25 cellular contexts compared by ENCODE assay signal in genomic region chr2:232134939-232135338, GRCh38.
"Had no signal": no experiment of that assay in that cellular context is flagged by ENCODE, and none has a peak within 500 bp of the region (broad histone marks: within the 10 kb centered on the region; RNA-seq: fewer than 3 reads in every experiment).

No MANE protein-coding gene starts in this region.

- H3K4me3 Mint-ChIP-seq: activated CD8-positive, alpha-beta T cell treated with anti-CD3 and anti-CD28 coated beads, Interleukin-2, amount 10 ng/mL, durations not matched to agents 7 days and 5 days; activated T-helper 1 cell treated with anti-CD3 and anti-CD28 coated beads, Interleukin-12 subunit alpha, Interleukin-12 subunit beta, Interleukin-2, Interleukin-4 antibody, amounts not matched to agents 30 ng/mL and 10 ng/mL and 1 ng/mL, durations not matched to agents 14 hours and 24 hours and 36 hours; effector memory CD8-positive, alpha-beta T cell; nephron progenitor cell; stimulated activated naive CD8-positive, alpha-beta T cell treated with anti-CD3 and anti-CD28 coated beads, Interleukin-15, amount 100 ng/mL, for 72 hours had no signal

- H3K36me3 ChIP-seq: colonic mucosa, pancreas had no signal

- H3K4me1 ChIP-seq: colonic mucosa, vagina had no signal

- H3K9me3 ChIP-seq: colonic mucosa, gastroesophageal sphincter, pancreas, suprapubic skin, transverse colon, vagina had no signal

- H3K27me3 Mint-ChIP-seq: effector memory CD8-positive, alpha-beta T cell; stimulated activated naive CD8-positive, alpha-beta T cell treated with anti-CD3 and anti-CD28 coated beads, Interleukin-15, amount 100 ng/mL, for 72 hours had no signal

- H3K27ac Mint-ChIP-seq: activated CD8-positive, alpha-beta T cell treated with anti-CD3 and anti-CD28 coated beads, Interleukin-2, amount 10 ng/mL, durations not matched to agents 7 days and 5 days; activated T-helper 1 cell treated with anti-CD3 and anti-CD28 coated beads, Interleukin-12 subunit alpha, Interleukin-12 subunit beta, Interleukin-2, Interleukin-4 antibody, amounts not matched to agents 30 ng/mL and 10 ng/mL and 1 ng/mL, durations not matched to agents 14 hours and 24 hours and 36 hours; effector memory CD8-positive, alpha-beta T cell; nephron progenitor cell; stimulated activated naive CD8-positive, alpha-beta T cell treated with anti-CD3 and anti-CD28 coated beads, Interleukin-15, amount 100 ng/mL, for 72 hours had no signal

- DNase-seq: activated CD4-positive, alpha-beta T cell treated with anti-CD3 and anti-CD28 coated beads for 1 hour; activated CD4-positive, alpha-beta T cell treated with anti-CD3 and anti-CD28 coated beads, Interleukin-2, amount 50 U/mL, for 1 hour; activated CD8-positive, alpha-beta T cell treated with anti-CD3 and anti-CD28 coated beads, Interleukin-2, amount 10 ng/mL, durations not matched to agents 7 days and 5 days; activated gamma-delta T cell; colonic mucosa; dorsolateral prefrontal cortex; effector memory CD8-positive, alpha-beta T cell; head of caudate nucleus; left ventricle myocardium superior; midbrain; nephron progenitor cell; pancreas; right cardiac atrium; stimulated activated CD4-positive, alpha-beta T cell treated with anti-CD3 and anti-CD28 coated beads, Interleukin-12 subunit alpha, Interleukin-12 subunit beta, amount 100 ng/mL, for 4 hours; stimulated activated CD4-positive, alpha-beta T cell treated with anti-CD3 and anti-CD28 coated beads, Interleukin-4, amount 100 ng/mL, for 4 hours; stimulated activated naive CD8-positive, alpha-beta T cell treated with anti-CD3 and anti-CD28 coated beads, Interleukin-15, amount 100 ng/mL, for 72 hours; T-helper 9 cell; transverse colon had no signal

- H3K27ac ChIP-seq: colonic mucosa, dorsolateral prefrontal cortex, gastroesophageal sphincter, pancreas, suprapubic skin, transverse colon, vagina had no signal

- H3K9me3 Mint-ChIP-seq: activated naive CD4-positive, alpha-beta T cell treated with anti-CD3 and anti-CD28 coated beads, Interleukin-2, amount 50 U/mL, for 72 hours; activated T-helper 1 cell treated with anti-CD3 and anti-CD28 coated beads, Interleukin-12 subunit alpha, Interleukin-12 subunit beta, Interleukin-2, Interleukin-4 antibody, amounts not matched to agents 30 ng/mL and 10 ng/mL and 1 ng/mL, durations not matched to agents 14 hours and 24 hours and 36 hours; effector memory CD8-positive, alpha-beta T cell; nephron progenitor cell; stimulated activated naive CD8-positive, alpha-beta T cell treated with anti-CD3 and anti-CD28 coated beads, Interleukin-15, amount 100 ng/mL, for 72 hours had no signal

- ATAC-seq: activated CD8-positive, alpha-beta T cell treated with anti-CD3 and anti-CD28 coated beads, Interleukin-2, amount 10 ng/mL, durations not matched to agents 7 days and 5 days; activated naive CD4-positive, alpha-beta T cell treated with anti-CD3 and anti-CD28 coated beads, Interleukin-2, amount 50 U/mL, for 72 hours; effector memory CD8-positive, alpha-beta T cell; gastroesophageal sphincter; left ventricle myocardium superior; pancreas; right cardiac atrium; stimulated activated naive CD8-positive, alpha-beta T cell treated with anti-CD3 and anti-CD28 coated beads, Interleukin-15, amount 100 ng/mL, for 72 hours had no signal

- H3K27me3 ChIP-seq: colonic mucosa, dorsolateral prefrontal cortex, gastroesophageal sphincter, pancreas, suprapubic skin, transverse colon, vagina had no signal

- H3K4me1 Mint-ChIP-seq: nephron progenitor cell had no signal

- FAIRE-seq: astrocyte, islet of Langerhans, pancreas had no signal

- H3K4me3 ChIP-seq: colonic mucosa, dorsolateral prefrontal cortex, gastroesophageal sphincter, pancreas, suprapubic skin, transverse colon, vagina had no signal
